In genomic region chr9:122845116-122845515, GRCh38 we compare ENCODE assay signal across 19 cellular contexts. TPM values are rescaled to one million over a fixed set of nuclear protein-coding genes. Genes with fewer than 3 reads are reported as not detected.
DNase-seq lines count a peak whose midpoint lies in the region; ATAC-seq and TF ChIP-seq lines count a peak whose summit lies in the region.
"Had no signal": no experiment of that assay in that cellular context is flagged by ENCODE, and none has a peak within 500 bp of the region (broad histone marks: within the 10 kb centered on the region; RNA-seq: fewer than 3 reads in every experiment).

No MANE protein-coding gene starts in this region.

- H3K4me1 ChIP-seq in trophoblast cell (ENCODE audit: control insufficient read depth in 1 of 2, insufficient read depth in 2 of 2, low read length in 2 of 2) (no peaks in the 10 kb centered on the region), PC-9 (replicated peaks; ENCODE audit: insufficient read depth) (no peaks in the 10 kb centered on the region)
- H3K4me1 ChIP-seq: Caco-2 had no signal

- H2AFZ ChIP-seq in trophoblast cell (ENCODE audit: insufficient read depth, low read length, poor library complexity) (no peak overlapping the region), PC-9 (no peak overlapping the region)
- H2AFZ ChIP-seq: GM23248 had no signal

- TF ChIP-seq CTCF in AG10803 (conservative IDR thresholded peaks at IDR 0.05; ENCODE audit: low read length) (no peak), PC-9 (conservative IDR thresholded peaks at IDR 0.05) (no peak)

- no peak overlapping the region for H3K18ac ChIP-seq in trophoblast cell (ENCODE audit: low read length)

- CTCF ChIA-PET in PC-9 (lab: Charles Lee) = no interaction called here

- no peak for ATAC-seq in GM18907 (IDR thresholded peaks at IDR 0.05; ENCODE audit: unreplicated experiment)
- ATAC-seq: HCT116 had no signal

- DNase-seq in AG10803 (ENCODE audit: low read depth) (peak; percentile 14), SK-N-MC (ENCODE audit: low read depth, low spot score) (peak; percentile 12), fibroblast of peridontal ligament (ENCODE audit: extremely low read depth) (peak; percentile 74), trophoblast cell (no peak), PC-9 (no peak), NCI-H2227 (lab: John Stamatoyannopoulos, UW; ENCODE audit: unreplicated experiment) (no peak)
- DNase-seq: AML-193; Caco-2; CD8-positive, alpha-beta memory T cell; DMS53; GF-D8; GM23248 had no signal

- H2AK5ac ChIP-seq in trophoblast cell (ENCODE audit: low read length) = no peak overlapping the region

- H3K27me3 ChIP-seq in trophoblast cell (ENCODE audit: insufficient read depth, low read length) (no peaks in the 10 kb centered on the region), PC-9 (ENCODE audit: insufficient read depth, low read depth) (no peaks in the 10 kb centered on the region)
- H3K27me3 ChIP-seq: BLaER1 had no signal

- H3K4me3 ChIP-seq in AG10803 (ENCODE audit: low read length) (no peak overlapping the region), SK-N-MC (0 out of 2 replicates have a peak overlapping the region, but pooled peaks have one; percentile 6), trophoblast cell (ENCODE audit: low read depth, low read length) (no peak overlapping the region), PC-9 (no peak overlapping the region)
- H3K4me3 ChIP-seq: BLaER1, GM23248 had no signal

- no peak overlapping the region for H3K4ac ChIP-seq in trophoblast cell (ENCODE audit: low read depth, low read length)

- H2BK5ac ChIP-seq in trophoblast cell (ENCODE audit: low read depth, low read length, poor library complexity) = no peak overlapping the region

- H3K9me3 ChIP-seq in SK-N-MC (ENCODE audit: low read depth, low read length) = no peaks in the 10 kb centered on the region
- no peaks in the 10 kb centered on the region for H3K9me3 ChIP-seq in trophoblast cell (ENCODE audit: insufficient read depth, low read depth, low read length)
- no peaks in the 10 kb centered on the region for H3K9me3 ChIP-seq in PC-9 (ENCODE audit: insufficient read depth, low read depth)
- H3K9me3 ChIP-seq: BLaER1, Caco-2 had no signal

- no peaks in the 10 kb centered on the region for H4K20me1 ChIP-seq in PC-9 (ENCODE audit: insufficient read depth)
- H4K20me1 ChIP-seq: BLaER1 had no signal

- BruUV-seq in PC-9 (replicated peaks; lab: Mats Ljungman, UMichigan) = no TSS peak

- no peak overlapping the region for H3K9ac ChIP-seq in SK-N-MC (ENCODE audit: insufficient read length)
- H3K9ac ChIP-seq in trophoblast cell (ENCODE audit: low read length) = no peak overlapping the region
- H3K9ac ChIP-seq: BLaER1, GM23248 had no signal

- intact Hi-C loops in PC-9 (cut with micrococcal nuclease; ENCODE audit: unreplicated experiment) = no loop called here

- peak overlapping the region; percentile 85 for H3K23ac ChIP-seq in trophoblast cell (ENCODE audit: low read length)

- H3K9me2 ChIP-seq in PC-9 (ENCODE audit: insufficient read depth) = no peaks in the 10 kb centered on the region

- no peak overlapping the region for H4K91ac ChIP-seq in trophoblast cell (ENCODE audit: low read depth, low read length)

- H4K8ac ChIP-seq in trophoblast cell (ENCODE audit: low read depth, low read length) = no peak overlapping the region

- H3K79me2 ChIP-seq in trophoblast cell (ENCODE audit: control insufficient read depth, insufficient read depth, low read length, poor library complexity) (no peaks in the 10 kb centered on the region), PC-9 (ENCODE audit: low read depth) (no peaks in the 10 kb centered on the region)

- H3K79me1 ChIP-seq in trophoblast cell (ENCODE audit: low read length) = no peaks in the 10 kb centered on the region

- H3K4me2 ChIP-seq in trophoblast cell (ENCODE audit: low read length) (no peak overlapping the region), PC-9 (no peak overlapping the region)
- H3K4me2 ChIP-seq: BLaER1 had no signal

- H4K12ac ChIP-seq in trophoblast cell (ENCODE audit: low read depth, low read length) = no peak overlapping the region

- H3K36me3 ChIP-seq in SK-N-MC (ENCODE audit: insufficient read depth, low read length) = peaks cover 44% of the 10 kb centered on the region
- peaks cover 3 to 6% of the 10 kb centered on the region in 2 experiments for H3K36me3 ChIP-seq in trophoblast cell (ENCODE audit: control insufficient read depth in 1 of 2, insufficient read depth in 2 of 2, low read length in 2 of 2)
- no peaks in the 10 kb centered on the region for H3K36me3 ChIP-seq in PC-9 (ENCODE audit: low read depth)

- POLR2A ChIA-PET in PC-9 (lab: Charles Lee; ENCODE audit: unreplicated experiment) = interaction anchor here (0.7 kb wide), 1 partner anchor 91 kb away, joined by 4 read pairs; no protein-coding TSS in a partner anchor

- H3K27ac ChIP-seq in SK-N-MC (peak overlapping the region; percentile 65), trophoblast cell (ENCODE audit: low read depth, low read length) (no peak overlapping the region), PC-9 (no peak overlapping the region)
- H3K27ac ChIP-seq: 22Rv1, BLaER1, GM23248 had no signal

- H3F3A ChIP-seq in PC-9 (ENCODE audit: insufficient read depth, low read depth) = peaks cover 3% of the 10 kb centered on the region; the same call in 1 of the 2 replicates

- H3K14ac ChIP-seq in trophoblast cell (ENCODE audit: low read length) = no peak overlapping the region

- no peak overlapping the region for H2BK12ac ChIP-seq in trophoblast cell (ENCODE audit: low read length)

- no CpG with 5 or more reads among the region's 3 CpGs for WGBS in trophoblast cell (ENCODE audit: extremely low coverage, insufficient coverage, insufficient read length)

- no peak overlapping the region for H2BK120ac ChIP-seq in trophoblast cell (ENCODE audit: insufficient read depth, low read length, poor library complexity)

RNA-seq across cellular contexts. Expression of gene PDCL, which starts 16.7 kb away (rescaled TPM):
- polyA plus RNA-seq in trophoblast cell (2013) = 16.5 and 16.9 TPM in 2 replicates
- total RNA-seq in PC-9 (2021) = 23.2 and 28.9 TPM in 2 replicates

RNA-seq across cellular contexts. Expression of gene OR1K1, which starts 45.2 kb away (rescaled TPM):
- polyA plus RNA-seq in trophoblast cell (2013) = not detected in 2 replicates
- not detected in 2 replicates for total RNA-seq in PC-9 (2021)
- total RNA-seq: A673; Caco-2; CD8-positive, alpha-beta memory T cell; GM23248; HT1080 had no signal
- polyA plus RNA-seq: CD8-positive, alpha-beta memory T cell; GM23248; IgD-negative memory B cell had no signal

RNA-seq across cellular contexts. Expression of gene OR5C1, which starts 56.4 kb away (rescaled TPM):
- not detected in 2 replicates for polyA plus RNA-seq in trophoblast cell (2013)
- total RNA-seq in PC-9 (2021) = not detected in 2 replicates
- total RNA-seq: A673; Caco-2; CD8-positive, alpha-beta memory T cell; GM23248; HT1080 had no signal
- polyA plus RNA-seq: CD8-positive, alpha-beta memory T cell; GM23248; IgD-negative memory B cell had no signal

Comparison
In these comparisons a context has a peak if more than half of its experiments do, and no peak if none do; other contexts are left out.
1. DNase-seq: peak in AG10803 (single experiment), SK-N-MC (single experiment) and fibroblast of peridontal ligament (single experiment); none in trophoblast cell (0 of 2), PC-9 (0 of 2) and NCI-H2227 (single experiment).